In the genomic region with DNA sequence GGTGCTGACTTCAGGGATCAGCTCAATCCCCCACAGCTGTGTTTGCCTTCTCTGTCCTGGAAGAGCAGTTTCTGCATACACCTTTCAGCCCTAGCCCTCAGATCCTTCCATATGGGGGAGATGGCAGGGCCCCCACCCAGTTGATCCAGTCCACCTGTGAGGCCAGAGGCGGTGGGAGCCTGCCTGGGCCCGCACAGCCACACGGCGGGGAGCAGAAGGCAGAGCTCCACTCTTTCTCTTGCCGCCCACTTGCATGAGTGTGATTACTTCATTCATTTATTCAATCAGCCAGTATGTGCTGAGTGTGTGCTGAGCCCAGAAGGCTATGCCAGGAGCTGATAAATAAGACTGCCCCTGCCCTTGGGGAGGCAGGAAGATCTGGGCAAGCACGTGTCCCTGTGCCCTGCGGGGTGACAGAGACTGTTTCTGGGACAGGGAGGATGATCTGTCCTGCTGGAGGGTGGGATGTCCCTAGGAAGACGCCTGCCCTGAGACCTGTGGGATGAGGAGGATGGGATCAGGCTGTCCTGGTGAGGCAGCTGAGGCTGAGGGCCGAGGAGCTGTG, we compare ENCODE assay signal across 15 cellular contexts.
"Had no signal": no experiment of that assay in that cellular context is flagged by ENCODE, and none has a peak within 500 bp of the region (broad histone marks: within the 10 kb centered on the region; RNA-seq: fewer than 3 reads in every experiment).

No MANE protein-coding gene starts in this region.

- ATAC-seq: activated T-helper 17 cell treated with anti-CD3 and anti-CD28 coated beads, Interleukin-2, amount 50 U/mL, for 72 hours; lower lobe of right lung; stimulated activated naive CD8-positive, alpha-beta T cell treated with anti-CD3 and anti-CD28 coated beads, Interleukin-15, Interleukin-2, amounts not matched to agents 100 U/mL and 50 U/mL, for 24 hours; T-cell had no signal

- H3K36me3 Mint-ChIP-seq: naive B cell, T-cell had no signal

- H3K36me3 ChIP-seq: esophagus muscularis mucosa, lower lobe of right lung, transverse colon had no signal

- H3K4me1 ChIP-seq: lower lobe of right lung had no signal

- H3K9me3 ChIP-seq: esophagus muscularis mucosa, lower lobe of right lung, transverse colon had no signal

- H3K9me3 Mint-ChIP-seq: activated T-helper 17 cell treated with anti-CD3 and anti-CD28 coated beads, Interleukin-2, amount 50 U/mL, for 72 hours; naive B cell; T-cell had no signal

- H3K4me1 Mint-ChIP-seq: activated T-helper 17 cell treated with anti-CD3 and anti-CD28 coated beads, Interleukin-2, amount 50 U/mL, for 72 hours; T-cell had no signal

- H3K4me2 ChIP-seq: smooth muscle cell had no signal

- H3K4me3 Mint-ChIP-seq: activated T-helper 17 cell treated with anti-CD3 and anti-CD28 coated beads, Interleukin-2, amount 50 U/mL, for 72 hours; naive B cell; T-cell had no signal

- DNase-seq: activated CD4-positive, alpha-beta T cell treated with anti-CD3 and anti-CD28 coated beads for 1 hour; activated CD4-positive, alpha-beta T cell treated with anti-CD3 and anti-CD28 coated beads, Interleukin-2, amount 50 U/mL, for 48 hours; activated naive CD4-positive, alpha-beta T cell treated with anti-CD3 and anti-CD28 coated beads, Interleukin-2, amount 50 U/mL, for 16 hours; central memory CD4-positive, alpha-beta T cell; hippocampal formation; lower lobe of right lung; naive B cell; stimulated activated naive CD8-positive, alpha-beta T cell treated with anti-CD3 and anti-CD28 coated beads, Interleukin-15, Interleukin-2, amounts not matched to agents 100 U/mL and 50 U/mL, for 24 hours; T-cell; T-helper 9 cell; transverse colon had no signal

- H3K27me3 ChIP-seq: esophagus muscularis mucosa, transverse colon had no signal

- H3K27ac ChIP-seq: coronary artery, esophagus muscularis mucosa, lower lobe of right lung, transverse colon had no signal

- H3K27ac Mint-ChIP-seq: activated T-helper 17 cell treated with anti-CD3 and anti-CD28 coated beads, Interleukin-2, amount 50 U/mL, for 72 hours; T-cell had no signal

- H3K4me3 ChIP-seq: coronary artery, esophagus muscularis mucosa, lower lobe of right lung, smooth muscle cell, transverse colon had no signal
